Comparison of ENCODE assay signal across 19 cellular contexts in genomic region chr6:8860671-8861070, GRCh38.
"Had no signal": no experiment of that assay in that cellular context is flagged by ENCODE, and none has a peak within 500 bp of the region (broad histone marks: within the 10 kb centered on the region; RNA-seq: fewer than 3 reads in every experiment).

No MANE protein-coding gene starts in this region.

- H3K27me3 ChIP-seq: neutrophil had no signal

- H3K27ac ChIP-seq: neutrophil had no signal

- ATAC-seq: activated naive CD4-positive, alpha-beta T cell treated with anti-CD3 and anti-CD28 coated beads, Interleukin-2, amount 50 U/mL, for 72 hours; left cardiac atrium; naive thymus-derived CD8-positive, alpha-beta T cell; right cardiac atrium; stimulated activated effector memory CD8-positive, alpha-beta T cell treated with anti-CD3 and anti-CD28 coated beads, Interleukin-12 subunit alpha, Interleukin-12 subunit beta, amount 100 ng/mL, for 72 hours had no signal

- H3K36me3 ChIP-seq: neutrophil had no signal

- H3K4me3 ChIP-seq: lung had no signal

- DNase-seq: activated B cell treated with CpG ODN at 0.5 μM for 24 hours; activated CD4-positive, alpha-beta T cell treated with anti-CD3 and anti-CD28 coated beads, Interleukin-2, amount 10 ng/mL, durations not matched to agents 7 days and 5 days; activated effector memory CD4-positive, alpha-beta T cell treated with anti-CD3 and anti-CD28 coated beads, Interleukin-2, amount 50 U/mL, for 16 hours; activated T-cell treated with anti-CD3 and anti-CD28 coated beads, Interleukin-2, amount 50 U/mL, for 24 hours; amygdala; cerebellar nuclear complex; dermis blood vessel endothelial cell; erythroblast; hypothalamus; left cardiac atrium; naive thymus-derived CD8-positive, alpha-beta T cell; right cardiac atrium; small intestine; T-helper 2 cell; trophoblast cell had no signal

- H3K9me3 ChIP-seq: neutrophil had no signal
